Comparison of ENCODE assay signal across 9 cellular contexts in genomic region chr4:138053601-138054322, GRCh38.
DNase-seq lines count a peak whose midpoint lies in the region; ATAC-seq and TF ChIP-seq lines count a peak whose summit lies in the region.
"Had no signal": no experiment of that assay in that cellular context is flagged by ENCODE, and none has a peak within 500 bp of the region (broad histone marks: within the 10 kb centered on the region; RNA-seq: fewer than 3 reads in every experiment).

No MANE protein-coding gene starts in this region.

- no peaks in the 10 kb centered on the region for H3F3A ChIP-seq in PC-3 (ENCODE audit: low read length, unreplicated experiment)

- DNase-seq in GM04504 (ENCODE audit: low read depth) (peak; percentile 81), PC-3 (peak; percentile 81), epithelial cell of proximal tubule (ENCODE audit: low read depth) (peak; percentile 38), pons (ENCODE audit: low spot score) (no peak), H9 (no peak), neuronal stem cell (ENCODE audit: low spot score) (no peak)
- DNase-seq in activated naive CD4-positive, alpha-beta T cell treated with anti-CD3 and anti-CD28 coated beads for 36 hours = no peak
- DNase-seq: activated effector memory CD4-positive, alpha-beta T cell treated with anti-CD3 and anti-CD28 coated beads, Interleukin-2, amount 50 U/mL, for 16 hours had no signal

- no peaks in the 10 kb centered on the region for H3K79me1 ChIP-seq in H9 (ENCODE audit: insufficient read depth, low read depth, low read length, poor library complexity, severe bottlenecking)
- H3K79me1 ChIP-seq in neuronal stem cell (ENCODE audit: low read depth, low read length) = no peaks in the 10 kb centered on the region

- H2BK120ac ChIP-seq in H9 (ENCODE audit: low read depth, low read length, poor library complexity, severe bottlenecking) (no peak overlapping the region), neuronal stem cell (ENCODE audit: low read depth, low read length) (no peak overlapping the region)

- H2AFZ ChIP-seq in PC-3 (ENCODE audit: low read length) (no peak overlapping the region), H9 (ENCODE audit: low read length) (no peak overlapping the region), neuronal stem cell (ENCODE audit: low read length) (no peak overlapping the region)

- no peaks in the 10 kb centered on the region for H3K9me2 ChIP-seq in PC-3 (replicated peaks; ENCODE audit: low read length)

- H3K79me2 ChIP-seq in PC-3 (ENCODE audit: low read length) (no peaks in the 10 kb centered on the region), H9 (ENCODE audit: insufficient read depth, low read length) (no peaks in the 10 kb centered on the region)

- no peak overlapping the region for H2BK5ac ChIP-seq in H9 (ENCODE audit: insufficient read length, low read length)
- no peak overlapping the region for H2BK5ac ChIP-seq in neuronal stem cell (ENCODE audit: low read length)

- H3K14ac ChIP-seq in H9 (ENCODE audit: insufficient read depth, low read length) = no peak overlapping the region
- H3K14ac ChIP-seq in neuronal stem cell (ENCODE audit: low read length) = no peak overlapping the region

- H3K56ac ChIP-seq in H9 (ENCODE audit: insufficient read length, low read depth, low read length) = no peak overlapping the region

- H3K18ac ChIP-seq in H9 (ENCODE audit: insufficient read length, low read depth, low read length) = no peak overlapping the region
- H3K18ac ChIP-seq in neuronal stem cell (ENCODE audit: low read length) = no peak overlapping the region

- no peak overlapping the region for H3K27ac Mint-ChIP-seq in activated naive CD4-positive, alpha-beta T cell treated with anti-CD3 and anti-CD28 coated beads for 36 hours
- no peak overlapping the region for H3K27ac Mint-ChIP-seq in H9

- H3T11ph ChIP-seq in H9 (ENCODE audit: low read length) = no peak overlapping the region

- H3K4ac ChIP-seq in H9 (ENCODE audit: low read depth, low read length) (no peak overlapping the region), neuronal stem cell (ENCODE audit: low read length) (no peak overlapping the region)

- H3K27me3 Mint-ChIP-seq in activated naive CD4-positive, alpha-beta T cell treated with anti-CD3 and anti-CD28 coated beads for 36 hours (ENCODE audit: low read depth) = no peaks in the 10 kb centered on the region
- H3K27me3 Mint-ChIP-seq in H9 (ENCODE audit: low read depth) = no peaks in the 10 kb centered on the region

- TF ChIP-seq CTCF in PC-3 (conservative IDR thresholded peaks at IDR 0.05; ENCODE audit: low read depth, low read length) = no peak
- TF ChIP-seq CTCF in epithelial cell of proximal tubule (conservative IDR thresholded peaks at IDR 0.05; ENCODE audit: low read depth, low read length) = no peak
- no peak for TF ChIP-seq CTCF in H9 (conservative IDR thresholded peaks at IDR 0.05)

- no peaks in the 10 kb centered on the region for H3K4me1 Mint-ChIP-seq in activated naive CD4-positive, alpha-beta T cell treated with anti-CD3 and anti-CD28 coated beads for 36 hours (ENCODE audit: low read depth)
- H3K4me1 Mint-ChIP-seq in H9 = peaks cover 20 to 35% of the 10 kb centered on the region in 2 experiments

- H3K4me2 ChIP-seq in PC-3 (ENCODE audit: low read length) (peak overlapping the region; percentile 86), H9 (ENCODE audit: insufficient read depth, insufficient read length, low read length) (no peak overlapping the region), neuronal stem cell (ENCODE audit: insufficient read depth, low read length, poor library complexity, severe bottlenecking) (no peak overlapping the region)

- H3K36me3 ChIP-seq in PC-3 (ENCODE audit: low read depth, low read length) (no peaks in the 10 kb centered on the region), rectal smooth muscle tissue (ENCODE audit: control insufficient read depth, insufficient read depth, low read length) (no peaks in the 10 kb centered on the region), neuronal stem cell (replicated peaks in 1 of 2; ENCODE audit: control insufficient read depth in 2 of 2, insufficient read depth in 2 of 2, low read length in 2 of 2) (no peaks in the 10 kb centered on the region)

- H4K20me1 ChIP-seq in PC-3 (ENCODE audit: low read length) (no peaks in the 10 kb centered on the region), H9 (ENCODE audit: control insufficient read depth, insufficient read depth, insufficient read length) (no peaks in the 10 kb centered on the region)

- H2AK5ac ChIP-seq in H9 (ENCODE audit: insufficient read length, low read length) (no peak overlapping the region), neuronal stem cell (ENCODE audit: low read depth, low read length) (no peak overlapping the region)

- H2BK12ac ChIP-seq in H9 (ENCODE audit: insufficient read length, low read depth, low read length) (no peak overlapping the region), neuronal stem cell (ENCODE audit: low read length) (no peak overlapping the region)

- H3K4me1 ChIP-seq in PC-3 (ENCODE audit: insufficient read depth, low read length) (peaks cover 41% of the 10 kb centered on the region), rectal smooth muscle tissue (ENCODE audit: control insufficient read depth, insufficient read depth, low read length) (no peaks in the 10 kb centered on the region), H9 (ENCODE audit: insufficient read depth, low read length) (0 out of 2 replicates have a peak, but pooled peaks cover 2% of the 10 kb centered on the region), neuronal stem cell (ENCODE audit: control insufficient read depth in 2 of 2, insufficient read depth in 1 of 2, low read depth in 1 of 2, low read length in 2 of 2) (peaks cover 1 to 4% of the 10 kb centered on the region in 2 donors)

- H3K4me3 ChIP-seq in PC-3 (ENCODE audit: low read length) (peak overlapping the region; percentile 67), epithelial cell of proximal tubule (ENCODE audit: low read depth, low read length) (no peak overlapping the region), rectal smooth muscle tissue (ENCODE audit: low read length) (no peak overlapping the region), neuronal stem cell (ENCODE audit: low read length in 2 of 2) (no peak overlapping the region)

- H3K23me2 ChIP-seq in H9 (ENCODE audit: insufficient read length, low read depth, low read length, poor library complexity, severe bottlenecking) = no peaks in the 10 kb centered on the region

- WGBS in H9 (ENCODE audit: extremely low coverage, insufficient read length, low lambda C conversion rate) = no CpG with 5 or more reads among the region's 5 CpGs
- no CpG with 5 or more reads among the region's 5 CpGs for WGBS in neuronal stem cell (ENCODE audit: extremely low coverage in 2 of 2, insufficient read length in 2 of 2, insufficient replicate concordance in 1 of 2), 2 donors

- H3K9me3 ChIP-seq in PC-3 (ENCODE audit: low read length) (no peaks in the 10 kb centered on the region), H9 (ENCODE audit: control insufficient read depth, low read depth, low read length) (no peaks in the 10 kb centered on the region), neuronal stem cell (replicated peaks in 1 of 2; ENCODE audit: control insufficient read depth in 2 of 2, insufficient read depth in 1 of 2, low read depth in 1 of 2, low read length in 2 of 2) (peaks cover 2 to 3% of the 10 kb centered on the region in 2 donors)

- CTCF ChIA-PET in PC-3 (lab: Charles Lee) = no interaction called here
- CTCF ChIA-PET in activated naive CD4-positive, alpha-beta T cell treated with anti-CD3 and anti-CD28 coated beads for 36 hours (lab: Charles Lee) = interaction anchor here (0.8 kb wide), 1 partner anchor 15 kb away, joined by 3 read pairs; no protein-coding TSS in a partner anchor

- intact Hi-C loops in PC-3 (cut with micrococcal nuclease) = loop anchor here (2.0 kb wide), 1 partner anchor 19 kb away; no protein-coding TSS in a partner anchor
- intact Hi-C loops in activated naive CD4-positive, alpha-beta T cell treated with anti-CD3 and anti-CD28 coated beads for 36 hours (cut with micrococcal nuclease) = no loop called here

- no peak overlapping the region for H3K4me3 Mint-ChIP-seq in activated naive CD4-positive, alpha-beta T cell treated with anti-CD3 and anti-CD28 coated beads for 36 hours
- no peak overlapping the region for H3K4me3 Mint-ChIP-seq in H9

- H2BK15ac ChIP-seq in H9 (ENCODE audit: low read depth, low read length) (no peak overlapping the region), neuronal stem cell (ENCODE audit: low read length) (no peak overlapping the region)

- no peak overlapping the region for H3K23ac ChIP-seq in H9 (ENCODE audit: insufficient read length, low read depth, low read length)
- no peak overlapping the region for H3K23ac ChIP-seq in neuronal stem cell (ENCODE audit: low read depth, low read length, poor library complexity)

- peak; percentile 79 for ATAC-seq in PC-3

- POLR2A ChIA-PET in PC-3 (lab: Charles Lee; ENCODE audit: unreplicated experiment) = no interaction called here

- no TSS peak for BruUV-seq in PC-3 (replicated peaks; lab: Mats Ljungman, UMichigan)

- no peak overlapping the region for H4K91ac ChIP-seq in H9 (ENCODE audit: insufficient read length, low read depth, low read length)
- no peak overlapping the region for H4K91ac ChIP-seq in neuronal stem cell (ENCODE audit: low read depth, low read length, poor library complexity)

- H2BK20ac ChIP-seq in H9 (ENCODE audit: low read depth, low read length, poor library complexity, severe bottlenecking) = no peak overlapping the region

- no peak overlapping the region for H4K5ac ChIP-seq in H9 (ENCODE audit: insufficient read length, low read depth, low read length)

- no peaks in the 10 kb centered on the region for H3K9me3 Mint-ChIP-seq in activated naive CD4-positive, alpha-beta T cell treated with anti-CD3 and anti-CD28 coated beads for 36 hours
- peaks cover 0 to 3% of the 10 kb centered on the region in 2 experiments; a peak in 1 of 5 replicates for H3K9me3 Mint-ChIP-seq in H9

- H3K9ac ChIP-seq in PC-3 (ENCODE audit: low read length) (peak overlapping the region; percentile 56), rectal smooth muscle tissue (ENCODE audit: low read length) (no peak overlapping the region), H9 (ENCODE audit: extremely low read depth, insufficient read length, low read length) (no peak overlapping the region), neuronal stem cell (ENCODE audit: low read depth, low read length, poor library complexity) (no peak overlapping the region)

- H3K27me3 ChIP-seq in PC-3 (ENCODE audit: low read length) (no peaks in the 10 kb centered on the region), rectal smooth muscle tissue (ENCODE audit: control insufficient read depth, insufficient read depth, low read length) (no peaks in the 10 kb centered on the region), H9 (ENCODE audit: insufficient read depth, low read length) (no peaks in the 10 kb centered on the region), neuronal stem cell (ENCODE audit: control insufficient read depth in 3 of 3, insufficient read depth in 3 of 3, low read depth in 1 of 3, low read length in 3 of 3) (no peaks in the 10 kb centered on the region)

- no peaks in the 10 kb centered on the region for H3K36me3 Mint-ChIP-seq in activated naive CD4-positive, alpha-beta T cell treated with anti-CD3 and anti-CD28 coated beads for 36 hours (ENCODE audit: low read depth)
- peaks cover 0 to 6% (median 2%) of the 10 kb centered on the region in 3 experiments; a peak in 3 of 7 replicates for H3K36me3 Mint-ChIP-seq in H9 (ENCODE audit: insufficient read depth in 1 of 3, low read depth in 3 of 3)

- H4K8ac ChIP-seq in H9 (replicated peaks; ENCODE audit: insufficient read length, low read depth, low read length) = no peak overlapping the region
- H4K8ac ChIP-seq in neuronal stem cell (ENCODE audit: low read depth, low read length) = no peak overlapping the region

- H3K27ac ChIP-seq in PC-3 (ENCODE audit: low read length) (peak overlapping the region; percentile 94), rectal smooth muscle tissue (ENCODE audit: low read depth, low read length) (peak overlapping the region; percentile 7), H9 (ENCODE audit: insufficient read length, low read depth, low read length) (no peak overlapping the region), neuronal stem cell (replicated peaks; ENCODE audit: low read length) (no peak overlapping the region)

Comparison
In these comparisons a context has a peak if more than half of its experiments do, and no peak if none do; other contexts are left out.
1. DNase-seq: peak in GM04504 (single experiment), PC-3 (single experiment) and epithelial cell of proximal tubule (single experiment); none in activated naive CD4-positive, alpha-beta T cell treated with anti-CD3 and anti-CD28 coated beads for 36 hours (single experiment), pons (single experiment), H9 (single experiment) and neuronal stem cell (single experiment).
2. H3K27ac ChIP-seq: peak in PC-3 (single experiment) and rectal smooth muscle tissue (single experiment); none in H9 (single experiment) and neuronal stem cell (single experiment).